In genomic region chr12:179131-179884, GRCh38 we compare ENCODE assay signal across 16 cellular contexts. TPM values are rescaled to one million over a fixed set of nuclear protein-coding genes. Genes with fewer than 3 reads are reported as not detected.
DNase-seq lines count a peak whose midpoint lies in the region; ATAC-seq, FAIRE-seq and TF ChIP-seq lines count a peak whose summit lies in the region.
"Had no signal": no experiment of that assay in that cellular context is flagged by ENCODE, and none has a peak within 500 bp of the region (broad histone marks: within the 10 kb centered on the region; RNA-seq: fewer than 3 reads in every experiment).

No MANE protein-coding gene starts in this region.

- intact Hi-C loops in K562 (cut with micrococcal nuclease): no loop called here
- intact Hi-C loops in HepG2 (cut with micrococcal nuclease; ENCODE audit: unreplicated experiment): loop anchor here (5.0 kb wide), 1 partner anchor 33 kb away; the partner anchor contains the start of gene SLC6A12
- intact Hi-C loops in sciatic nerve (cut with DNase I): no loop called here
- intact Hi-C loops in tibial artery (cut with DNase I; ENCODE audit: low total_unique reads): no loop called here

- H4K20me1 ChIP-seq in K562 (replicated peaks; ENCODE audit: control insufficient read depth, insufficient read depth, low read length) (no peaks in the 10 kb centered on the region), HepG2 (ENCODE audit: insufficient read depth, low read length) (no peaks in the 10 kb centered on the region)

- H3K4me1 ChIP-seq in K562 (replicated peaks in 1 of 2; ENCODE audit: control insufficient read depth in 2 of 2, insufficient read depth in 2 of 2, low read length in 2 of 2) (peaks cover 0 to 30% of the 10 kb centered on the region in 2 experiments; a peak in 2 of 5 replicates), HepG2 (ENCODE audit: insufficient read depth, low read length) (peaks cover 46% of the 10 kb centered on the region), tibial artery (peaks cover 0 to 24% (median 16%) of the 10 kb centered on the region in 4 donors)

- TF ChIP-seq EP300 in K562 (IDR thresholded peaks at IDR 0.05; ENCODE audit: low read length) (no peak), HepG2 (IDR thresholded peaks at IDR 0.05; ENCODE audit: low read depth in 2 of 2, low read length in 2 of 2) (no peak), HepG2 (CRISPR knock-in tag; IDR thresholded peaks at IDR 0.05; ENCODE audit: borderline replicate concordance) (no peak)

- H3K79me2 ChIP-seq in K562 (ENCODE audit: control insufficient read depth, insufficient read depth, low read length): no peaks in the 10 kb centered on the region
- no peaks in the 10 kb centered on the region for H3K79me2 ChIP-seq in HepG2 (ENCODE audit: insufficient read depth, low read length)

- DNase-seq in DMS 273 treated with DMSO at 0.1 percent for 48 hours (lab: John Stamatoyannopoulos, UW) (peak; percentile 33), NCI-H1092 treated with DMSO at 0.1 percent for 48 hours (lab: John Stamatoyannopoulos, UW) (peak; percentile 90), K562 (ENCODE audit: extremely low read depth in 1 of 4, low spot score in 3 of 4) (no peak), HepG2 (ENCODE audit: low spot score) (no peak), SW 1271 (lab: John Stamatoyannopoulos, UW) (no peak), sciatic nerve (ENCODE audit: low spot score) (no peak), tibial artery (no peak), GF-D8 (lab: John Stamatoyannopoulos, UW) (no peak)
- DNase-seq: activated CD4-positive, CD25-positive, alpha-beta regulatory T cell treated with anti-CD3 and anti-CD28 coated beads, Interleukin-2, amount 50 U/mL, for 72 hours; BE2C; cortex of kidney; GDM1; immature natural killer cell; NCI-H1048; right lobe of liver; stimulated activated naive CD8-positive, alpha-beta T cell treated with anti-CD3 and anti-CD28 coated beads, Interleukin-15, amount 100 ng/mL, for 72 hours had no signal

- H3K27me3 ChIP-seq in K562 (ENCODE audit: control insufficient read depth in 2 of 2, insufficient read depth in 2 of 2, low read length in 2 of 2): peaks cover under 1 to 64% of the 10 kb centered on the region in 2 experiments; a peak in 3 of 5 replicates
- H3K27me3 ChIP-seq in HepG2 (ENCODE audit: control insufficient read depth in 1 of 2, insufficient read depth in 2 of 2, low read length in 2 of 2): peaks cover 9 to 37% of the 10 kb centered on the region in 2 experiments; a peak in 4 of 5 replicates
- H3K27me3 ChIP-seq in tibial artery: peaks cover 0 to 8% of the 10 kb centered on the region in 2 donors
- H3K27me3 ChIP-seq: BE2C, right lobe of liver had no signal

- CTCF ChIA-PET in K562 (lab: Yijun Ruan, JAX; ENCODE audit: low intra/inter-chr PET ratio): no interaction called here
- CTCF ChIA-PET in HepG2 (lab: Yijun Ruan, JAX; ENCODE audit: low intra/inter-chr PET ratio, low total read pairs): no interaction called here

- H3K9me3 ChIP-seq in K562 (replicated peaks; ENCODE audit: control insufficient read depth, insufficient read depth, low read depth, low read length): no peaks in the 10 kb centered on the region
- H3K9me3 ChIP-seq in HepG2 (ENCODE audit: low read length): no peaks in the 10 kb centered on the region
- H3K9me3 ChIP-seq in tibial artery: no peaks in the 10 kb centered on the region
- H3K9me3 ChIP-seq: BE2C, right lobe of liver had no signal

- H3K4me2 ChIP-seq in K562 (ENCODE audit: insufficient read depth, low read length): no peak overlapping the region
- H3K4me2 ChIP-seq in HepG2 (ENCODE audit: low read depth, low read length): no peak overlapping the region

- ATAC-seq in K562: no peak
- no peak for ATAC-seq in HepG2
- ATAC-seq in sciatic nerve: no peak
- ATAC-seq: stimulated activated naive CD8-positive, alpha-beta T cell treated with anti-CD3 and anti-CD28 coated beads, Interleukin-15, amount 100 ng/mL, for 72 hours had no signal

- in situ Hi-C loops in K562 (cut with MboI): no loop called here
- in situ Hi-C loops in HepG2 (cut with HindIII; ENCODE audit: extremely low pct_ligation_motif_present, low pct_unique_long_range_greater_than_20kb): no loop called here

- no peaks in the 10 kb centered on the region for H3K9me1 ChIP-seq in K562 (ENCODE audit: control insufficient read depth, insufficient read depth, low read length)

- no peak for FAIRE-seq in K562 (lab: Jason Lieb, UNC)
- no peak for FAIRE-seq in HepG2 (lab: Jason Lieb, UNC)

- no peak overlapping the region for H3K9ac ChIP-seq in K562 (ENCODE audit: insufficient read depth in 1 of 2, low read depth in 2 of 2, low read length in 2 of 2)
- H3K9ac ChIP-seq in HepG2 (ENCODE audit: insufficient read depth, low read depth, low read length): no peak overlapping the region

- BruUV-seq in K562 (replicated peaks; lab: Mats Ljungman, UMichigan) (no TSS peak), HepG2 (replicated peaks; lab: Mats Ljungman, UMichigan) (no TSS peak)

- TF ChIP-seq POLR2A in K562 (conservative IDR thresholded peaks at IDR 0.05) (no peak), HepG2 (IDR thresholded peaks at IDR 0.05; ENCODE audit: insufficient read depth in 1 of 2, low read depth in 2 of 2, low read length in 2 of 2) (no peak)

- H3K27ac ChIP-seq in K562 (ENCODE audit: extremely low read depth, low read depth, low read length): no peak overlapping the region
- no peak overlapping the region for H3K27ac ChIP-seq in HepG2 (ENCODE audit: extremely low read length, insufficient read depth, low read length)
- H3K27ac ChIP-seq in tibial artery: no peak overlapping the region
- H3K27ac ChIP-seq: right lobe of liver had no signal

- POLR2A ChIA-PET in K562 (lab: Yijun Ruan, JAX) (no interaction called here), HepG2 (lab: Yijun Ruan, JAX) (no interaction called here)

- H3K36me3 ChIP-seq in K562 (ENCODE audit: control insufficient read depth, insufficient read depth, low read length) (no peaks in the 10 kb centered on the region), HepG2 (replicated peaks in 1 of 2; ENCODE audit: control insufficient read depth in 1 of 2, insufficient read depth in 2 of 2, low read length in 2 of 2) (no peaks in the 10 kb centered on the region), tibial artery (no peaks in the 10 kb centered on the region)
- H3K36me3 ChIP-seq: BE2C, right lobe of liver had no signal

- no peak for TF ChIP-seq CTCF in K562 (IDR thresholded peaks at IDR 0.05 in 2 of 3, conservative IDR thresholded peaks at IDR 0.05 in 1 of 3; ENCODE audit: insufficient read depth in 2 of 3, low read depth in 1 of 3, low read length in 3 of 3)
- no peak for TF ChIP-seq CTCF in HepG2 (CRISPR knock-in tag; IDR thresholded peaks at IDR 0.05)
- TF ChIP-seq CTCF in tibial artery (IDR thresholded peaks at IDR 0.05): no peak

- H2AFZ ChIP-seq in K562 (ENCODE audit: low read depth, low read length) (no peak overlapping the region), HepG2 (ENCODE audit: low read length) (no peak overlapping the region)

- H3K4me3 ChIP-seq in K562: no peak overlapping the region
- no peak overlapping the region for H3K4me3 ChIP-seq in HepG2 (replicated peaks in 1 of 3; ENCODE audit: insufficient read depth in 1 of 3, low read depth in 2 of 3, low read length in 3 of 3)
- H3K4me3 ChIP-seq in tibial artery: no peak overlapping the region
- H3K4me3 ChIP-seq: right lobe of liver had no signal

- TF ChIP-seq RAD21 in K562 (CRISPR knock-in tag; conservative IDR thresholded peaks at IDR 0.05 in 1 of 2, IDR thresholded peaks at IDR 0.05 in 1 of 2): no peak
- no peak for TF ChIP-seq RAD21 in HepG2 (CRISPR knock-in tag; IDR thresholded peaks at IDR 0.05)

- WGBS in K562 (ENCODE audit: insufficient coverage, low coverage, missing lambda C conversion rate): 18% methylated on average over 6 of the region's 11 CpGs
- WGBS in HepG2 (ENCODE audit: low lambda C conversion rate): 47% methylated on average over 6 of the region's 11 CpGs

RNA-seq across cellular contexts. Expression of gene SLC6A12, which starts 34.6 kb away (rescaled TPM):
- 0.32 TPM in 1 of 2 replicates, not detected in the other for total RNA-seq in K562 (2011; cell fraction: chromatin; rRNA removed; ENCODE audit: low replicate concordance)
- total RNA-seq in K562 (2011; cell fraction: nucleolus; rRNA removed): not detected in 2 replicates
- total RNA-seq in K562 (2011; cell fraction: nucleoplasm; rRNA removed): not detected in 2 replicates
- total RNA-seq in K562 (2014; rRNA removed) (not detected in 2 replicates), K562 (2014; rRNA removed; fragmentation: Illumina TruSeq; extraction: Trizol) (not detected in 2 replicates), K562 (2015; rRNA removed; fragmentation: Illumina TruSeq; extraction: Trizol) (not detected in 2 replicates), K562 (2021) (not detected in 2 replicates), HepG2 (2016; rRNA removed; fragmentation: Illumina TruSeq; extraction: Trizol) (9.5 and 18.8 TPM in 2 replicates), sciatic nerve (0.40 TPM)
- polyA plus RNA-seq in K562 (2011; rRNA removed) (0.04 TPM in 1 of 2 replicates, not detected in the other), K562 (2014; fragmentation: Illumina TruSeq; extraction: Trizol) (not detected in 2 replicates), K562 (2014; fragmentation: Nextera tagmentation; extraction: Ambion mirVana) (not detected), K562 (2014; rRNA removed) (not detected in 2 replicates), HepG2 (2011; rRNA removed) (3.7 and 6.0 TPM in 2 replicates)
- 0.03 TPM in 1 of 2 replicates, not detected in the other for polyA plus RNA-seq in K562 (2011; cell fraction: cytosol; rRNA removed)
- polyA plus RNA-seq in K562 (2011; cell fraction: nucleus; rRNA removed): 0.28 TPM in 1 of 2 replicates, not detected in the other
- 0.46 TPM in 1 of 2 replicates, not detected in the other for polyA plus RNA-seq in K562 (2012)
- 0.14 TPM in 1 of 2 replicates, not detected in the other for polyA minus RNA-seq in K562 (2011; rRNA and poly(A)+ RNA removed)
- not detected in 2 replicates for polyA minus RNA-seq in K562 (2011; cell fraction: cytosol; rRNA and poly(A)+ RNA removed)
- not detected in 2 replicates for polyA minus RNA-seq in K562 (2011; cell fraction: nucleus; rRNA and poly(A)+ RNA removed)
- 3.7 and 5.6 TPM in 2 replicates for total RNA-seq in HepG2 (2016; cell fraction: cytosol; rRNA removed; fragmentation: Illumina TruSeq; extraction: Trizol; ENCODE audit: low read depth)
- 10.4 and 17.8 TPM in 2 replicates for total RNA-seq in HepG2 (2016; cell fraction: insoluble cytoplasmic fraction; rRNA removed; fragmentation: Illumina TruSeq; extraction: Trizol)
- 7.4 and 8.0 TPM in 2 replicates for total RNA-seq in HepG2 (2016; cell fraction: membrane; rRNA removed; fragmentation: Illumina TruSeq; extraction: Trizol)
- 17.0 and 17.6 TPM in 2 replicates for total RNA-seq in HepG2 (2016; cell fraction: nucleus; rRNA removed; fragmentation: Illumina TruSeq; extraction: Trizol)
- 4.4 and 5.0 TPM in 2 replicates for polyA plus RNA-seq in HepG2 (2011; cell fraction: cytosol; rRNA removed)
- polyA plus RNA-seq in HepG2 (2011; cell fraction: nucleus; rRNA removed): 10.3 and 12.4 TPM in 2 replicates
- polyA plus RNA-seq in HepG2 (2012): 0.66 and 5.8 TPM in 2 replicates
- polyA plus RNA-seq in HepG2 (2016; cell fraction: cytosol; fragmentation: Illumina TruSeq; extraction: Trizol; ENCODE audit: low read depth): 2.3 and 2.8 TPM in 2 replicates
- 7.2 and 9.0 TPM in 2 replicates for polyA plus RNA-seq in HepG2 (2016; cell fraction: insoluble cytoplasmic fraction; fragmentation: Illumina TruSeq; extraction: Trizol; ENCODE audit: low read depth)
- 3.9 and 4.9 TPM in 2 replicates for polyA plus RNA-seq in HepG2 (2016; cell fraction: membrane; fragmentation: Illumina TruSeq; extraction: Trizol; ENCODE audit: low read depth)
- 27.1 and 27.7 TPM in 2 replicates for polyA plus RNA-seq in HepG2 (2016; cell fraction: nucleus; fragmentation: Illumina TruSeq; extraction: Trizol; ENCODE audit: insufficient read depth, low read depth)
- polyA minus RNA-seq in HepG2 (2011; rRNA and poly(A)+ RNA removed; ENCODE audit: low replicate concordance): 1.2 and 11.3 TPM in 2 replicates
- 7.0 and 7.2 TPM in 2 replicates for polyA minus RNA-seq in HepG2 (2011; cell fraction: cytosol; rRNA and poly(A)+ RNA removed)
- polyA minus RNA-seq in HepG2 (2011; cell fraction: nucleus; rRNA and poly(A)+ RNA removed): 5.8 and 7.1 TPM in 2 replicates

Comparison
In these comparisons a context has a peak if more than half of its experiments do, and no peak if none do; other contexts are left out.
1. DNase-seq: peak in DMS 273 treated with DMSO at 0.1 percent for 48 hours (single experiment) and NCI-H1092 treated with DMSO at 0.1 percent for 48 hours (single experiment); none in K562 (0 of 4), HepG2 (single experiment), SW 1271 (0 of 2), sciatic nerve (single experiment), tibial artery (0 of 2) and GF-D8 (single experiment).